ENCODE assay signal across 1 cellular context in genomic region chr4:44678094-44679023, GRCh38.
TF ChIP-seq lines count a peak whose summit lies in the region.

Gene GUF1 (plus strand): TSS chr4:44678420. CDS start chr4:44678623, 203 bp downstream.

TF ChIP-seq in K562, 482 proteins besides CTCF, POLR2A, EP300 and RAD21 (continued from another document and continues in another):
- TF ChIP-seq TFE3 (CRISPR knock-in tag; IDR thresholded peaks at IDR 0.05) (peak; percentile 98), NR4A1 (CRISPR knock-in tag; IDR thresholded peaks at IDR 0.05) (no peak), NR4A1 (tag; IDR thresholded peaks at IDR 0.05) (no peak), PPARD (CRISPR knock-in tag; IDR thresholded peaks at IDR 0.05) (no peak), SNIP1 (IDR thresholded peaks at IDR 0.05; ENCODE audit: low read depth) (no peak), ETS2 (tag; IDR thresholded peaks at IDR 0.05; ENCODE audit: borderline replicate concordance, poor library complexity, severe bottlenecking) (no peak), GATA2 (CRISPR knock-in tag; IDR thresholded peaks at IDR 0.05) (no peak), PHF20 (IDR thresholded peaks at IDR 0.05; ENCODE audit: partially characterized antibody) (peak; percentile 96), BRCA1 (IDR thresholded peaks at IDR 0.05) (no peak), BRCA1 (CRISPR knock-in tag; IDR thresholded peaks at IDR 0.05) (no peak), NFE2 (IDR thresholded peaks at IDR 0.05; ENCODE audit: low read depth) (0 out of 2 replicates have a peak, but pooled peaks have one; percentile 22), BDP1 (IDR thresholded peaks at IDR 0.05; ENCODE audit: insufficient read depth, insufficient read length) (no peak), SOX6 (IDR thresholded peaks at IDR 0.05) (0 out of 2 replicates have a peak, but pooled peaks have one; percentile 7), KLF16 (IDR thresholded peaks at IDR 0.05) (no peak), TCF7 (IDR thresholded peaks at IDR 0.05; ENCODE audit: borderline replicate concordance) (no peak), ZNF586 (CRISPR knock-in tag; conservative IDR thresholded peaks at IDR 0.05) (no peak), KLF10 (CRISPR knock-in tag; IDR thresholded peaks at IDR 0.05) (no peak), SRSF1 (IDR thresholded peaks at IDR 0.05; ENCODE audit: low read depth, low read length) (no peak), ETV5 (CRISPR knock-in tag; IDR thresholded peaks at IDR 0.05; ENCODE audit: low read depth) (no peak; the same call in 1 of the 2 replicates), SETDB1 (IDR thresholded peaks at IDR 0.05; ENCODE audit: low read length) (no peak), NRF1 (conservative IDR thresholded peaks at IDR 0.05 in 1 of 2, IDR thresholded peaks at IDR 0.05 in 1 of 2) (peak; percentile 89 to 91), POU5F1 (IDR thresholded peaks at IDR 0.05; ENCODE audit: borderline replicate concordance, low read depth, low read length, partially characterized antibody) (no peak), RBBP5 (IDR thresholded peaks at IDR 0.05; ENCODE audit: borderline replicate concordance, insufficient read depth, low read length, poor library complexity, severe bottlenecking) (peak; percentile 96), MBD2 (IDR thresholded peaks at IDR 0.05; ENCODE audit: borderline replicate concordance, low read depth) (peak; percentile 58; the same call in 1 of the 2 replicates), ZNF609 (CRISPR knock-in tag; IDR thresholded peaks at IDR 0.05; ENCODE audit: borderline replicate concordance) (no peak), ILK (tag; IDR thresholded peaks at IDR 0.05; ENCODE audit: borderline replicate concordance, low read depth) (no peak), MEIS2 (IDR thresholded peaks at IDR 0.05; ENCODE audit: partially characterized antibody) (no peak), TAF9B (IDR thresholded peaks at IDR 0.05; ENCODE audit: partially characterized antibody) (peak; percentile 79), ZNF639 (CRISPR knock-in tag; conservative IDR thresholded peaks at IDR 0.05 in 1 of 2, IDR thresholded peaks at IDR 0.05 in 1 of 2) (no peak), ZNF165 (CRISPR knock-in tag; IDR thresholded peaks at IDR 0.05; ENCODE audit: borderline replicate concordance) (no peak; the same call in 1 of the 2 replicates), ZNF512 (tag; IDR thresholded peaks at IDR 0.05) (no peak), ZBTB43 (CRISPR knock-in tag; IDR thresholded peaks at IDR 0.05) (no peak), NCOA4 (IDR thresholded peaks at IDR 0.05; ENCODE audit: partially characterized antibody) (no peak), FOXJ3 (CRISPR knock-in tag; IDR thresholded peaks at IDR 0.05) (no peak), KAT8 (IDR thresholded peaks at IDR 0.05; ENCODE audit: low read depth) (no peak), ZNF311 (CRISPR knock-in tag; IDR thresholded peaks at IDR 0.05) (no peak), E2F5 (CRISPR knock-in tag; IDR thresholded peaks at IDR 0.05) (no peak), CC2D1A (IDR thresholded peaks at IDR 0.05) (no peak), ZNF282 (CRISPR knock-in tag; IDR thresholded peaks at IDR 0.05) (no peak), CAMTA2 (CRISPR knock-in tag; conservative IDR thresholded peaks at IDR 0.05) (no peak), ZNF280A (IDR thresholded peaks at IDR 0.05; ENCODE audit: low read depth, partially characterized antibody) (no peak), PCBP2 (IDR thresholded peaks at IDR 0.05; ENCODE audit: low read depth, low read length, poor library complexity, severe bottlenecking) (no peak), PYGO2 (tag; IDR thresholded peaks at IDR 0.05) (no peak), CHD1 (IDR thresholded peaks at IDR 0.05; ENCODE audit: low read length) (no peak), E4F1 (CRISPR knock-in tag; IDR thresholded peaks at IDR 0.05; ENCODE audit: borderline replicate concordance) (no peak), ETV6 (IDR thresholded peaks at IDR 0.05; ENCODE audit: borderline replicate concordance in 1 of 2, low read depth in 2 of 2, low read length in 1 of 2) (no peak), ETV6 (CRISPR knock-in tag; IDR thresholded peaks at IDR 0.05; ENCODE audit: borderline replicate concordance) (no peak), MNT (conservative IDR thresholded peaks at IDR 0.05) (peak; percentile 93 to 96), ZNF551 (CRISPR knock-in tag; IDR thresholded peaks at IDR 0.05) (no peak), MAFG (tag; conservative IDR thresholded peaks at IDR 0.05) (no peak), MXD1 (CRISPR knock-in tag; IDR thresholded peaks at IDR 0.05; ENCODE audit: borderline replicate concordance, poor library complexity, severe bottlenecking) (peak; percentile 59), PRMT5 (CRISPR knock-in tag; IDR thresholded peaks at IDR 0.05) (no peak)
